7 cellular contexts compared by ENCODE assay signal in genomic region chr13:46211521-46212351, GRCh38. TPM values are rescaled to one million over a fixed set of nuclear protein-coding genes. Genes with fewer than 3 reads are reported as not detected.
DNase-seq lines count a peak whose midpoint lies in the region; ATAC-seq, FAIRE-seq and TF ChIP-seq lines count a peak whose summit lies in the region.

A gene with protein sequence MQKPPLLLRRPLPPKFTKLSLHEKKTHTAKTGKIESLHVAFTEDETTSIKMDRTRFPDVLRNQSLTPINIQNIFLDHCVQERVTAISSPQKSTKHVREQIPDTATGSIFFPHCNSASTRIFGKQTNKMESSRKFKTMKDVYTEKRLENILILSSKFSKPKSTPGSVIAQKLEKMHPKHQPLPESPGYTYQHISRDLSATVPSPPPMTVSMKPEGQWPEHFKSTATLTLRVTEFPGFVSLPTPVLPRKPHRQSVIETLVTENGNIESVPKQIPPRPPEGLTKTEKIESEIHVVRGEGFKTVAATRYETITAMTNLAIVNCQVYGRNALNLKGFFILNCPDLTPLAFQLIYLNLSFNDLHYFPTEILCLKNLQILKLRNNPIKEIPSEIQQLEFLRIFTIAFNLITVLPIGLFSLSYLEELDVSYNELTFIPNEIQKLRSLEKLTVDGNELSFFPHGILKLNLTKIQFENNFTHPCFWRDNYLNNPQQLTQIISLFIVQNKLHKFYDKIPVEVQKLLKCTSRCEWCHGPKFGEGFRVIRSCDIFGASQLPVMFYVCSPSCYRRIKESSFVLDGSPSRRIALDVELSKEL (plus strand): TSS chr13:46211928. CDS start chr13:46213035, 1,107 bp downstream.

- H3K9me3 Mint-ChIP-seq in activated B cell treated with CpG ODN at 0.5 μM for 24 hours = peaks cover 7% of the 10 kb centered on the region

- CTCF ChIA-PET in activated B cell treated with CpG ODN at 0.5 μM for 24 hours (lab: Charles Lee) = interaction anchor here (1.2 kb wide), 1 partner anchor 51 kb away, joined by 4 read pairs; no protein-coding TSS in a partner anchor

- H3K27ac ChIP-seq in caudate nucleus (ENCODE audit: low read depth, low read length) (no peak within 1 kb of the TSS), kidney (ENCODE audit: low read depth in 2 of 2, low read length in 2 of 2) (no peak within 1 kb of the TSS)

- peaks cover 22% of the 10 kb centered on the region for H3K4me1 Mint-ChIP-seq in activated B cell treated with CpG ODN at 0.5 μM for 24 hours

- POLR2A ChIA-PET in activated B cell treated with CpG ODN at 0.5 μM for 24 hours (lab: Charles Lee) = interaction anchor here (0.9 to 1.1 kb wide), 3 partner anchors 30 to 39 kb away, joined by 3 to 10 read pairs (median 3); partner anchors contain the start of gene LCP1

- peak within 1 kb of the TSS; percentile 17 to 69 for H3K9ac ChIP-seq in kidney (ENCODE audit: low read length in 2 of 2)

- FAIRE-seq in kidney (lab: Jason Lieb, UNC) = no peak

- TF ChIP-seq POLR2A in GM15510 (IDR thresholded peaks at IDR 0.05; ENCODE audit: borderline replicate concordance, extremely low read depth, insufficient read length) = peak; percentile 58

- H3K36me3 ChIP-seq in kidney (ENCODE audit: control insufficient read depth in 1 of 2, insufficient read depth in 2 of 2, low read length in 2 of 2) = no peaks in the 10 kb centered on the region

- TF ChIP-seq CTCF in activated B cell treated with CpG ODN at 0.5 μM for 24 hours (IDR thresholded peaks at IDR 0.05) (no peak), kidney (IDR thresholded peaks at IDR 0.05; ENCODE audit: borderline replicate concordance, extremely low read depth, insufficient read depth) (no peak)

- peak within 1 kb of the TSS; percentile 65 to 68 for H3K4me3 ChIP-seq in kidney (ENCODE audit: low read length in 2 of 2)

- peak within 1 kb of the TSS; percentile 21 for H3K27ac Mint-ChIP-seq in activated B cell treated with CpG ODN at 0.5 μM for 24 hours

- H3K27me3 Mint-ChIP-seq in activated B cell treated with CpG ODN at 0.5 μM for 24 hours = no peaks in the 10 kb centered on the region

- H3K9me3 ChIP-seq in kidney (ENCODE audit: control insufficient read depth in 1 of 2, low read length in 2 of 2) = no peaks in the 10 kb centered on the region

- ATAC-seq in HG02623 (IDR thresholded peaks at IDR 0.05; ENCODE audit: unreplicated experiment) (peak; percentile 85), activated B cell treated with CpG ODN at 0.5 μM for 24 hours (ENCODE audit: low read depth) (peak; percentile 99)

- peaks cover 0 to 3% of the 10 kb centered on the region in 2 donors for H3K4me1 ChIP-seq in kidney (ENCODE audit: control insufficient read depth in 1 of 2, insufficient read depth in 1 of 2, low read depth in 1 of 2, low read length in 2 of 2)

- H3K36me3 Mint-ChIP-seq in activated B cell treated with CpG ODN at 0.5 μM for 24 hours (ENCODE audit: low read depth) = no peaks in the 10 kb centered on the region

- DNase-seq in NCI-H1105 treated with DMSO at 0.1 percent for 48 hours (lab: John Stamatoyannopoulos, UW) (peak; percentile 66), activated B cell treated with CpG ODN at 0.5 μM for 24 hours (peak; percentile 73), caudate nucleus (lab: John Stamatoyannopoulos, UW) (peak in 59 of 61 donors; percentile 7 to 87 (median 65)), kidney (peak; percentile 92)
- DNase-seq in stimulated activated CD4-positive, alpha-beta T cell treated with anti-CD3 and anti-CD28 coated beads, Interleukin-15, amount 100 ng/mL, for 48 hours (ENCODE audit: low read depth in 2 of 2) = peak; percentile 63 to 80

- intact Hi-C loops in activated B cell treated with CpG ODN at 0.5 μM for 24 hours (cut with micrococcal nuclease) = loop anchor here (1.0 to 10.0 kb wide), 4 partner anchors 17 to 583 kb away; partner anchors contain the start of genes ESD and ZC3H13
- intact Hi-C loops in kidney (cut with DNase I) = no loop called here

- peak within 1 kb of the TSS; percentile 78 for H3K4me3 Mint-ChIP-seq in activated B cell treated with CpG ODN at 0.5 μM for 24 hours

RNA-seq across cellular contexts. Expression of the gene that starts here (rescaled TPM):
- total RNA-seq in activated B cell treated with CpG ODN at 0.5 μM for 24 hours (0.10 TPM in 1 of 2 replicates, not detected in the other), kidney (0.31 TPM)
- 0.17 TPM for polyA plus RNA-seq in kidney (ENCODE audit: insufficient read depth, low read depth, low replicate concordance)

Comparison
In these comparisons a context has a peak if more than half of its experiments do, and no peak if none do; other contexts are left out.
1. Peak in DNase-seq and ATAC-seq in activated B cell treated with CpG ODN at 0.5 μM for 24 hours; RNA of the gene not detected or under 1 TPM.
2. Peak in DNase-seq, H3K4me3 ChIP-seq and H3K9ac ChIP-seq in kidney; RNA of the gene not detected or under 1 TPM.